In genomic region chr1:56517404-56518130, GRCh38 we compare ENCODE assay signal across 3 cellular contexts.
TF ChIP-seq lines count a peak whose summit lies in the region.

No MANE protein-coding gene starts in this region.

TF ChIP-seq in GM23338, 12 proteins besides CTCF, POLR2A, EP300 and RAD21 (continued from another document):
- TF ChIP-seq ETS1 (IDR thresholded peaks at IDR 0.05), result no peak
- TF ChIP-seq POLR2AphosphoS5 (IDR thresholded peaks at IDR 0.05; ENCODE audit: low read depth), result no peak
- TF ChIP-seq ZNF114 (CRISPR knock-in tag; IDR thresholded peaks at IDR 0.05), result no peak
- no peak for TF ChIP-seq NANOG (IDR thresholded peaks at IDR 0.05; ENCODE audit: borderline replicate concordance)

TF ChIP-seq in K562, 482 proteins besides CTCF, POLR2A, EP300 and RAD21 (continued from another document and continues in another):
- TF ChIP-seq USF1 (CRISPR knock-in tag; IDR thresholded peaks at IDR 0.05) (no peak), SMAD1 (IDR thresholded peaks at IDR 0.05; ENCODE audit: low read depth, low read length, partially characterized antibody) (no peak), YBX1 (IDR thresholded peaks at IDR 0.05) (no peak), THAP7 (CRISPR knock-in tag; IDR thresholded peaks at IDR 0.05) (no peak), CBFA2T3 (IDR thresholded peaks at IDR 0.05) (no peak), GTF2E2 (tag; IDR thresholded peaks at IDR 0.05) (no peak), MIER1 (IDR thresholded peaks at IDR 0.05; ENCODE audit: low read depth) (no peak), NR4A1 (CRISPR knock-in tag; IDR thresholded peaks at IDR 0.05) (no peak), NR4A1 (tag; IDR thresholded peaks at IDR 0.05) (no peak), ZNF431 (CRISPR knock-in tag; IDR thresholded peaks at IDR 0.05) (no peak), GTF3C2 (IDR thresholded peaks at IDR 0.05; ENCODE audit: borderline replicate concordance, extremely low read depth, insufficient read length) (no peak), SMC3 (conservative IDR thresholded peaks at IDR 0.05; ENCODE audit: insufficient read depth, low read depth, low read length) (no peak), CEBPG (CRISPR knock-in tag; IDR thresholded peaks at IDR 0.05) (no peak), CEBPG (tag; conservative IDR thresholded peaks at IDR 0.05 in 1 of 2, IDR thresholded peaks at IDR 0.05 in 1 of 2) (no peak), ZNF277 (CRISPR knock-in tag; IDR thresholded peaks at IDR 0.05; ENCODE audit: borderline replicate concordance) (no peak), DNMT1 (IDR thresholded peaks at IDR 0.05) (no peak), SIX5 (IDR thresholded peaks at IDR 0.05; ENCODE audit: borderline replicate concordance in 1 of 2, insufficient read depth in 1 of 2, low read depth in 1 of 2, low read length in 2 of 2) (no peak), KAT7 (CRISPR knock-in tag; IDR thresholded peaks at IDR 0.05; ENCODE audit: borderline replicate concordance) (no peak), IRF1 (CRISPR knock-in tag; IDR thresholded peaks at IDR 0.05; ENCODE audit: borderline replicate concordance) (no peak), ZNF77 (CRISPR knock-in tag; IDR thresholded peaks at IDR 0.05) (no peak), ZNF263 (CRISPR knock-in tag; IDR thresholded peaks at IDR 0.05; ENCODE audit: borderline replicate concordance) (no peak), ZNF668 (CRISPR knock-in tag; IDR thresholded peaks at IDR 0.05) (no peak), POLR3G (IDR thresholded peaks at IDR 0.05; ENCODE audit: extremely low read depth, insufficient read length, insufficient replicate concordance) (no peak), FOXJ2 (tag; IDR thresholded peaks at IDR 0.05) (peak; percentile 67), TEAD1 (CRISPR knock-in tag; IDR thresholded peaks at IDR 0.05) (no peak), MAX (CRISPR knock-in tag; IDR thresholded peaks at IDR 0.05) (no peak), JUN (IDR thresholded peaks at IDR 0.05; ENCODE audit: borderline replicate concordance, low read depth, low read length) (no peak; the same call in 1 of the 2 replicates), JUN (CRISPR knock-in tag; IDR thresholded peaks at IDR 0.05; ENCODE audit: borderline replicate concordance) (no peak), HNRNPLL (IDR thresholded peaks at IDR 0.05; ENCODE audit: low read depth, low read length, poor library complexity, severe bottlenecking) (no peak), HDAC2 (IDR thresholded peaks at IDR 0.05) (0 out of 2 replicates have a peak, but pooled peaks have one; percentile 23)

TF ChIP-seq in liver, 16 proteins besides CTCF, POLR2A, EP300 and RAD21 (continued from another document):
- TF ChIP-seq REST (IDR thresholded peaks at IDR 0.05) (no peak), GABPA (IDR thresholded peaks at IDR 0.05 in 1 of 2, conservative IDR thresholded peaks at IDR 0.05 in 1 of 2) (no peak), ATF3 (IDR thresholded peaks at IDR 0.05) (no peak), RXRA (IDR thresholded peaks at IDR 0.05) (no peak), HNF4G (IDR thresholded peaks at IDR 0.05) (no peak), HNF4A (conservative IDR thresholded peaks at IDR 0.05) (no peak), NR2F2 (IDR thresholded peaks at IDR 0.05) (no peak)
TF ChIP-seq in liver: peak in this region for 0.
